ENCODE assay signal across 1 cellular context in the genomic region with DNA sequence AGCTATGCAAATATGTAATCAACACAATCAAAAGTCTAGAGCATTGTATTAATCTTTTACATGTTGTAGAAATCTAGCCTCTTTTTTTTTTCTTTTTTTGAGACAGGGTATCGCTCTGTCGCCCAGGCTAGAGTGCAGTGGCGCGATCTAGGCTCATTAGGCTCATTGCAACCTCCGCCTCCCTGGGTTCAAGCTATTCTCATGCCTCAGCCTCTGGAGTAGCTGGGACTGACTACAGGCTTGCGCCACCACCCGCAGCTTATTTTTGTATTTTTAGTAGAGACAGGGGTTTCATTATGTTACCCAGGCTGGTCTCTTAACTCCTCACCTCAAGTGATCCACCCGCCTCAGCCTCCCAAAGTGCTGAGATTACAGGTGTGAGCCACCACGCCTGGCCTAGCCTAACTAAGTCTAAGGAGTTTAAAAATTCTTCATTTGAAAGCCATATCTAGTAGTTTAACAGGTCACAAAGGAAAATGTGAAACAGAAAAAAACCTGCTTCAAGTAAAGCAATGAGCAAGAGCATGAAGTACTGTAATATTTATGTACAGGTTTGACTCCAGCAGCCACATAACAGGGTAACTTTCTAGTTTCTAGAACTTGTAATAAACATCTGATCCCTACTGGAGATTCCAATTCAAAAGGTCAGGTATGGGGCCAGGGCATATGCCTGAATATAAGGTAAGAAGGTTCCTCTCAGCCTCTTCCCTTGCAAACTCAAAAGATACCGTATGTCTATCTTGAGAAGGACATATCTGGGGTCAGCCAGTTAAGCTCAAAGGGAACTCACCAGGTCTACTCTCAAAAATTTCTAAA.
TF ChIP-seq lines count a peak whose summit lies in the region.

No MANE protein-coding gene starts in this region.

TF ChIP-seq in HepG2, 621 proteins besides CTCF, POLR2A, EP300 and RAD21 (continued from another document and continues in another):
- TF ChIP-seq, protein P1, sequence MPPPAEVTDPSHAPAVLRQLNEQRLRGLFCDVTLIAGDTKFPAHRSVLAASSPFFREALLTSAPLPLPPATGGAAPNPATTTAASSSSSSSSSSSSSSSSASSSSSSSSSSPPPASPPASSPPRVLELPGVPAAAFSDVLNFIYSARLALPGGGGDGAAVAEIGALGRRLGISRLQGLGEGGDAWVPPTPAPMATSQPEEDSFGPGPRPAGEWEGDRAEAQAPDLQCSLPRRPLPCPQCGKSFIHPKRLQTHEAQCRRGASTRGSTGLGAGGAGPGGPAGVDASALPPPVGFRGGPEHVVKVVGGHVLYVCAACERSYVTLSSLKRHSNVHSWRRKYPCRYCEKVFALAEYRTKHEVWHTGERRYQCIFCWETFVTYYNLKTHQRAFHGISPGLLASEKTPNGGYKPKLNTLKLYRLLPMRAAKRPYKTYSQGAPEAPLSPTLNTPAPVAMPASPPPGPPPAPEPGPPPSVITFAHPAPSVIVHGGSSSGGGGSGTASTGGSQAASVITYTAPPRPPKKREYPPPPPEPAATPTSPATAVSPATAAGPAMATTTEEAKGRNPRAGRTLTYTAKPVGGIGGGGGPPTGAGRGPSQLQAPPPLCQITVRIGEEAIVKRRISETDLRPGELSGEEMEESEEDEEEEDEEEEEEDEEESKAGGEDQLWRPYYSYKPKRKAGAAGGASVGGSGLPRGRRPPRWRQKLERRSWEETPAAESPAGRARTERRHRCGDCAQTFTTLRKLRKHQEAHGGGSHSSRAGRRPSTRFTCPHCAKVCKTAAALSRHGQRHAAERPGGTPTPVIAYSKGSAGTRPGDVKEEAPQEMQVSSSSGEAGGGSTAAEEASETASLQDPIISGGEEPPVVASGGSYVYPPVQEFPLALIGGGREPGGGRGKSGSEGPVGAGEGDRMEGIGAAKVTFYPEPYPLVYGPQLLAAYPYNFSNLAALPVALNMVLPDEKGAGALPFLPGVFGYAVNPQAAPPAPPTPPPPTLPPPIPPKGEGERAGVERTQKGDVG (CRISPR knock-in tag; IDR thresholded peaks at IDR 0.05; ENCODE audit: borderline replicate concordance): 0 out of 2 replicates have a peak, but pooled peaks have one; percentile 31
- TF ChIP-seq, protein P2, sequence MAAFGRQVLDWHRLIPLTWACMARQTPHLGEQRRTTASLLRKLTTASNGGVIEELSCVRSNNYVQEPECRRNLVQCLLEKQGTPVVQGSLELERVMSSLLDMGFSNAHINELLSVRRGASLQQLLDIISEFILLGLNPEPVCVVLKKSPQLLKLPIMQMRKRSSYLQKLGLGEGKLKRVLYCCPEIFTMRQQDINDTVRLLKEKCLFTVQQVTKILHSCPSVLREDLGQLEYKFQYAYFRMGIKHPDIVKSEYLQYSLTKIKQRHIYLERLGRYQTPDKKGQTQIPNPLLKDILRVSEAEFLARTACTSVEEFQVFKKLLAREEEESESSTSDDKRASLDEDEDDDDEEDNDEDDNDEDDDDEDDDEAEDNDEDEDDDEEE (CRISPR knock-in tag; IDR thresholded peaks at IDR 0.05): no peak
- TF ChIP-seq REXO4 (CRISPR knock-in tag; IDR thresholded peaks at IDR 0.05; ENCODE audit: borderline replicate concordance) (no peak), ZNF343 (CRISPR knock-in tag; IDR thresholded peaks at IDR 0.05) (no peak), THYN1 (CRISPR knock-in tag; IDR thresholded peaks at IDR 0.05; ENCODE audit: borderline replicate concordance, low read depth) (no peak), ARID2 (CRISPR knock-in tag; IDR thresholded peaks at IDR 0.05; ENCODE audit: borderline replicate concordance) (no peak), TBX3 (IDR thresholded peaks at IDR 0.05; ENCODE audit: borderline replicate concordance) (no peak), NFIB (CRISPR knock-in tag; IDR thresholded peaks at IDR 0.05; ENCODE audit: borderline replicate concordance) (no peak), SATB2 (CRISPR knock-in tag; IDR thresholded peaks at IDR 0.05) (no peak), CC2D1A (CRISPR knock-in tag; IDR thresholded peaks at IDR 0.05) (no peak), ZKSCAN8 (CRISPR knock-in tag; IDR thresholded peaks at IDR 0.05; ENCODE audit: borderline replicate concordance) (no peak), ZNF460 (CRISPR knock-in tag; IDR thresholded peaks at IDR 0.05; ENCODE audit: borderline replicate concordance) (peak; percentile 79; the same call in 1 of the 2 replicates), KLF16 (CRISPR knock-in tag; IDR thresholded peaks at IDR 0.05) (peak in 1 of 2 experiments; percentile 17; a peak in 1 of 4 replicates), ZNF17 (CRISPR knock-in tag; IDR thresholded peaks at IDR 0.05) (no peak), ZNF879 (CRISPR knock-in tag; IDR thresholded peaks at IDR 0.05) (no peak), NCOR1 (IDR thresholded peaks at IDR 0.05; ENCODE audit: borderline replicate concordance, low read length) (no peak), FOSL2 (CRISPR knock-in tag; IDR thresholded peaks at IDR 0.05) (no peak), HNF4G (IDR thresholded peaks at IDR 0.05; ENCODE audit: borderline replicate concordance, low read depth, low read length) (no peak), HNF4G (CRISPR knock-in tag; IDR thresholded peaks at IDR 0.05; ENCODE audit: borderline replicate concordance, low read depth) (no peak), ZNF563 (CRISPR knock-in tag; IDR thresholded peaks at IDR 0.05) (no peak), NPAS2 (CRISPR knock-in tag; IDR thresholded peaks at IDR 0.05; ENCODE audit: borderline replicate concordance) (no peak)
- TF ChIP-seq, protein P3, sequence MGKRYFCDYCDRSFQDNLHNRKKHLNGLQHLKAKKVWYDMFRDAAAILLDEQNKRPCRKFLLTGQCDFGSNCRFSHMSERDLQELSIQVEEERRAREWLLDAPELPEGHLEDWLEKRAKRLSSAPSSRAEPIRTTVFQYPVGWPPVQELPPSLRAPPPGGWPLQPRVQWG (CRISPR knock-in tag; IDR thresholded peaks at IDR 0.05; ENCODE audit: borderline replicate concordance, low read depth): no peak
- TF ChIP-seq, protein P4, sequence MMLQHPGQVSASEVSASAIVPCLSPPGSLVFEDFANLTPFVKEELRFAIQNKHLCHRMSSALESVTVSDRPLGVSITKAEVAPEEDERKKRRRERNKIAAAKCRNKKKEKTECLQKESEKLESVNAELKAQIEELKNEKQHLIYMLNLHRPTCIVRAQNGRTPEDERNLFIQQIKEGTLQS (CRISPR knock-in tag; IDR thresholded peaks at IDR 0.05): no peak
- TF ChIP-seq, protein P5, sequence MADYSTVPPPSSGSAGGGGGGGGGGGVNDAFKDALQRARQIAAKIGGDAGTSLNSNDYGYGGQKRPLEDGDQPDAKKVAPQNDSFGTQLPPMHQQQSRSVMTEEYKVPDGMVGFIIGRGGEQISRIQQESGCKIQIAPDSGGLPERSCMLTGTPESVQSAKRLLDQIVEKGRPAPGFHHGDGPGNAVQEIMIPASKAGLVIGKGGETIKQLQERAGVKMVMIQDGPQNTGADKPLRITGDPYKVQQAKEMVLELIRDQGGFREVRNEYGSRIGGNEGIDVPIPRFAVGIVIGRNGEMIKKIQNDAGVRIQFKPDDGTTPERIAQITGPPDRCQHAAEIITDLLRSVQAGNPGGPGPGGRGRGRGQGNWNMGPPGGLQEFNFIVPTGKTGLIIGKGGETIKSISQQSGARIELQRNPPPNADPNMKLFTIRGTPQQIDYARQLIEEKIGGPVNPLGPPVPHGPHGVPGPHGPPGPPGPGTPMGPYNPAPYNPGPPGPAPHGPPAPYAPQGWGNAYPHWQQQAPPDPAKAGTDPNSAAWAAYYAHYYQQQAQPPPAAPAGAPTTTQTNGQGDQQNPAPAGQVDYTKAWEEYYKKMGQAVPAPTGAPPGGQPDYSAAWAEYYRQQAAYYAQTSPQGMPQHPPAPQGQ (CRISPR knock-in tag; IDR thresholded peaks at IDR 0.05; ENCODE audit: borderline replicate concordance): no peak
- TF ChIP-seq, protein P6, sequence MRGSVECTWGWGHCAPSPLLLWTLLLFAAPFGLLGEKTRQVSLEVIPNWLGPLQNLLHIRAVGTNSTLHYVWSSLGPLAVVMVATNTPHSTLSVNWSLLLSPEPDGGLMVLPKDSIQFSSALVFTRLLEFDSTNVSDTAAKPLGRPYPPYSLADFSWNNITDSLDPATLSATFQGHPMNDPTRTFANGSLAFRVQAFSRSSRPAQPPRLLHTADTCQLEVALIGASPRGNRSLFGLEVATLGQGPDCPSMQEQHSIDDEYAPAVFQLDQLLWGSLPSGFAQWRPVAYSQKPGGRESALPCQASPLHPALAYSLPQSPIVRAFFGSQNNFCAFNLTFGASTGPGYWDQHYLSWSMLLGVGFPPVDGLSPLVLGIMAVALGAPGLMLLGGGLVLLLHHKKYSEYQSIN (CRISPR knock-in tag; IDR thresholded peaks at IDR 0.05; ENCODE audit: borderline replicate concordance): no peak
- TF ChIP-seq, protein P7, sequence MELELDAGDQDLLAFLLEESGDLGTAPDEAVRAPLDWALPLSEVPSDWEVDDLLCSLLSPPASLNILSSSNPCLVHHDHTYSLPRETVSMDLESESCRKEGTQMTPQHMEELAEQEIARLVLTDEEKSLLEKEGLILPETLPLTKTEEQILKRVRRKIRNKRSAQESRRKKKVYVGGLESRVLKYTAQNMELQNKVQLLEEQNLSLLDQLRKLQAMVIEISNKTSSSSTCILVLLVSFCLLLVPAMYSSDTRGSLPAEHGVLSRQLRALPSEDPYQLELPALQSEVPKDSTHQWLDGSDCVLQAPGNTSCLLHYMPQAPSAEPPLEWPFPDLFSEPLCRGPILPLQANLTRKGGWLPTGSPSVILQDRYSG (CRISPR knock-in tag; IDR thresholded peaks at IDR 0.05): no peak
- TF ChIP-seq, protein P8, sequence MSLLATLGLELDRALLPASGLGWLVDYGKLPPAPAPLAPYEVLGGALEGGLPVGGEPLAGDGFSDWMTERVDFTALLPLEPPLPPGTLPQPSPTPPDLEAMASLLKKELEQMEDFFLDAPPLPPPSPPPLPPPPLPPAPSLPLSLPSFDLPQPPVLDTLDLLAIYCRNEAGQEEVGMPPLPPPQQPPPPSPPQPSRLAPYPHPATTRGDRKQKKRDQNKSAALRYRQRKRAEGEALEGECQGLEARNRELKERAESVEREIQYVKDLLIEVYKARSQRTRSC (CRISPR knock-in tag; IDR thresholded peaks at IDR 0.05; ENCODE audit: low read depth): no peak
- TF ChIP-seq, protein P9, sequence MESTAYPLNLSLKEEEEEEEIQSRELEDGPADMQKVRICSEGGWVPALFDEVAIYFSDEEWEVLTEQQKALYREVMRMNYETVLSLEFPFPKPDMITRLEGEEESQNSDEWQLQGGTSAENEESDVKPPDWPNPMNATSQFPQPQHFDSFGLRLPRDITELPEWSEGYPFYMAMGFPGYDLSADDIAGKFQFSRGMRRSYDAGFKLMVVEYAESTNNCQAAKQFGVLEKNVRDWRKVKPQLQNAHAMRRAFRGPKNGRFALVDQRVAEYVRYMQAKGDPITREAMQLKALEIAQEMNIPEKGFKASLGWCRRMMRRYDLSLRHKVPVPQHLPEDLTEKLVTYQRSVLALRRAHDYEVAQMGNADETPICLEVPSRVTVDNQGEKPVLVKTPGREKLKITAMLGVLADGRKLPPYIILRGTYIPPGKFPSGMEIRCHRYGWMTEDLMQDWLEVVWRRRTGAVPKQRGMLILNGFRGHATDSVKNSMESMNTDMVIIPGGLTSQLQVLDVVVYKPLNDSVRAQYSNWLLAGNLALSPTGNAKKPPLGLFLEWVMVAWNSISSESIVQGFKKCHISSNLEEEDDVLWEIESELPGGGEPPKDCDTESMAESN (CRISPR knock-in tag; conservative IDR thresholded peaks at IDR 0.05): no peak
- TF ChIP-seq, protein P10, sequence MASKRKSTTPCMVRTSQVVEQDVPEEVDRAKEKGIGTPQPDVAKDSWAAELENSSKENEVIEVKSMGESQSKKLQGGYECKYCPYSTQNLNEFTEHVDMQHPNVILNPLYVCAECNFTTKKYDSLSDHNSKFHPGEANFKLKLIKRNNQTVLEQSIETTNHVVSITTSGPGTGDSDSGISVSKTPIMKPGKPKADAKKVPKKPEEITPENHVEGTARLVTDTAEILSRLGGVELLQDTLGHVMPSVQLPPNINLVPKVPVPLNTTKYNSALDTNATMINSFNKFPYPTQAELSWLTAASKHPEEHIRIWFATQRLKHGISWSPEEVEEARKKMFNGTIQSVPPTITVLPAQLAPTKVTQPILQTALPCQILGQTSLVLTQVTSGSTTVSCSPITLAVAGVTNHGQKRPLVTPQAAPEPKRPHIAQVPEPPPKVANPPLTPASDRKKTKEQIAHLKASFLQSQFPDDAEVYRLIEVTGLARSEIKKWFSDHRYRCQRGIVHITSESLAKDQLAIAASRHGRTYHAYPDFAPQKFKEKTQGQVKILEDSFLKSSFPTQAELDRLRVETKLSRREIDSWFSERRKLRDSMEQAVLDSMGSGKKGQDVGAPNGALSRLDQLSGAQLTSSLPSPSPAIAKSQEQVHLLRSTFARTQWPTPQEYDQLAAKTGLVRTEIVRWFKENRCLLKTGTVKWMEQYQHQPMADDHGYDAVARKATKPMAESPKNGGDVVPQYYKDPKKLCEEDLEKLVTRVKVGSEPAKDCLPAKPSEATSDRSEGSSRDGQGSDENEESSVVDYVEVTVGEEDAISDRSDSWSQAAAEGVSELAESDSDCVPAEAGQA (IDR thresholded peaks at IDR 0.05; ENCODE audit: low read depth): no peak
- TF ChIP-seq, protein P10 (CRISPR knock-in tag; IDR thresholded peaks at IDR 0.05; ENCODE audit: borderline replicate concordance): no peak
